Comparison of ENCODE assay signal across 23 cellular contexts in the genomic region with DNA sequence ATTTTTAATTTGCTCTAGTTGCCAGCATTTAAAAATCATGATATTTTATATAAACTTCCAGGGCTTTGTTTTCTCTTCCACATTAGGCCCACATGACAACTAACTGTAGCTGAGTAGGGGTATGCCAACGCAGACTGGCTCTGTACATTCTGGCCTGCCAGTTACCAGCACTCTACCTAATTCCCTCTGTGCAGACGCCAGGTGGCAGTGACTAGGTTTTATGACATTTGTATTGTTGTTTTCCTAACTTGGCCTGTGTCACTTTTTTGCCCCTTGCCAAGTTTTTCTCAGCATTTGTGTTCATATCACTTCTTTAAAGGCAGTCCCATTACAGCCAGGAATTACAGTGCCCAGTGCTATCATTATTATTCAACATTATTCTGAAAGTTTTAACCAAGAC.
DNase-seq lines count a peak whose midpoint lies in the region; ATAC-seq, FAIRE-seq and TF ChIP-seq lines count a peak whose summit lies in the region.
"Had no signal": no experiment of that assay in that cellular context is flagged by ENCODE, and none has a peak within 500 bp of the region (broad histone marks: within the 10 kb centered on the region; RNA-seq: fewer than 3 reads in every experiment).

No MANE protein-coding gene starts in this region.

- no peak for TF ChIP-seq EP300 in GM12878 (IDR thresholded peaks at IDR 0.05; ENCODE audit: borderline replicate concordance in 1 of 2, control insufficient read depth in 1 of 2, low read depth in 2 of 2, low read length in 2 of 2)

- H3K79me2 ChIP-seq in GM12878 (ENCODE audit: control insufficient read depth, insufficient read depth, low read length) = no peaks in the 10 kb centered on the region

- POLR2A ChIA-PET in GM12878 (lab: Charles Lee) = no interaction called here

- H2AFZ ChIP-seq in GM12878 (ENCODE audit: control insufficient read depth, low read depth, low read length) = no peak overlapping the region

- in situ Hi-C loops in GM12878 (cut with MboI) = no loop called here

- no peak for TF ChIP-seq POLR2A in GM12878 (IDR thresholded peaks at IDR 0.05; ENCODE audit: low read depth, low read length)

- RAD21 ChIA-PET in GM12878 (lab: Charles Lee; ENCODE audit: unreplicated experiment) = no interaction called here

- no peak overlapping the region for H3K27ac ChIP-seq in C4-2B
- no peak overlapping the region for H3K27ac ChIP-seq in GM12878 (ENCODE audit: control insufficient read depth, insufficient read depth)
- H3K27ac ChIP-seq: pancreas, SJCRH30, testis had no signal

- no peak overlapping the region for H3K9ac ChIP-seq in GM12878 (ENCODE audit: control insufficient read depth, insufficient read depth, low read length)

- TF ChIP-seq CTCF in C4-2B (conservative IDR thresholded peaks at IDR 0.05) = peak; percentile 33
- TF ChIP-seq CTCF in GM12873 (IDR thresholded peaks at IDR 0.05; ENCODE audit: insufficient read depth, low read depth, low read length, missing control alignments) = peak; percentile 23
- peak in 2 of 3 experiments; percentile 11 to 13; a peak in 1 of 6 replicates for TF ChIP-seq CTCF in GM12878 (IDR thresholded peaks at IDR 0.05 in 2 of 3, conservative IDR thresholded peaks at IDR 0.05 in 1 of 3; ENCODE audit: control insufficient read depth in 2 of 3, extremely low read depth in 1 of 3, insufficient read depth in 1 of 3, low read depth in 3 of 3, low read length in 3 of 3)

- no peaks in the 10 kb centered on the region for H4K20me1 ChIP-seq in GM12878 (ENCODE audit: control insufficient read depth, insufficient read depth)

- intact Hi-C loops in GM12878 (cut with micrococcal nuclease; ENCODE audit: unreplicated experiment) = no loop called here

- H3K4me3 ChIP-seq in GM12878 = no peak overlapping the region
- H3K4me3 ChIP-seq: lung, pancreas, SJCRH30, testis had no signal

- BruUV-seq in GM12878 (replicated peaks; lab: Mats Ljungman, UMichigan) = no TSS peak

- no peaks in the 10 kb centered on the region for H3K36me3 ChIP-seq in GM12878 (ENCODE audit: control insufficient read depth in 2 of 2, insufficient read depth in 2 of 2, low read length in 1 of 2)
- H3K36me3 ChIP-seq: pancreas, SJCRH30 had no signal

- CTCF ChIA-PET in GM12878 (lab: Yijun Ruan, JAX) = no interaction called here

- WGBS in GM12878 (ENCODE audit: insufficient coverage, insufficient replicate concordance, low lambda C conversion rate, missing lambda C conversion rate) = 36% methylated on average over 2 of the region's 2 CpGs

- ATAC-seq in GM12878 (peak; percentile 52; the same call in 2 of the 3 replicates), GM18511 (IDR thresholded peaks at IDR 0.05; ENCODE audit: unreplicated experiment) (no peak), GM19328 (IDR thresholded peaks at IDR 0.05; ENCODE audit: unreplicated experiment) (no peak)
- ATAC-seq: activated CD8-positive, alpha-beta memory T cell treated with anti-CD3 and anti-CD28 coated beads, Interleukin-2, amount 10 ng/mL, durations not matched to agents 7 days and 5 days had no signal

- H3K27me3 ChIP-seq in GM12878 (replicated peaks in 1 of 2; ENCODE audit: control insufficient read depth in 2 of 2, insufficient read depth in 2 of 2, low read length in 1 of 2) = no peaks in the 10 kb centered on the region
- H3K27me3 ChIP-seq: pancreas, SJCRH30, testis had no signal

- no peaks in the 10 kb centered on the region for H3K9me3 ChIP-seq in GM12878 (replicated peaks; ENCODE audit: control insufficient read depth, insufficient read depth, low read length)
- H3K9me3 ChIP-seq: Caco-2, pancreas, SJCRH30, testis had no signal

- no peak overlapping the region for H3K4me2 ChIP-seq in GM12878 (ENCODE audit: control insufficient read depth, insufficient read depth)

- FAIRE-seq in GM12878 (lab: Jason Lieb, UNC) = no peak

- no peak for TF ChIP-seq RAD21 in GM12878 (IDR thresholded peaks at IDR 0.05; ENCODE audit: insufficient read depth, low read depth, low read length)

- H3K4me1 ChIP-seq in GM12878 (ENCODE audit: control insufficient read depth, insufficient read depth, low read length) = no peaks in the 10 kb centered on the region
- H3K4me1 ChIP-seq: Caco-2, pancreas, SJCRH30, testis had no signal

- peak; percentile 52 for DNase-seq in NCI-H1694 (lab: John Stamatoyannopoulos, UW)
- DNase-seq in GM12878 (ENCODE audit: low read depth, low spot score) = no peak
- DNase-seq in cerebellar nuclear complex (lab: John Stamatoyannopoulos, UW) = no peak
- DNase-seq in retina = no peak
- DNase-seq: activated CD4-positive, alpha-beta T cell treated with anti-CD3 and anti-CD28 coated beads for 1 hour; activated CD8-positive, alpha-beta memory T cell treated with anti-CD3 and anti-CD28 coated beads, Interleukin-2, amount 10 ng/mL, durations not matched to agents 7 days and 5 days; Caco-2; central memory CD4-positive, alpha-beta T cell; effector CD4-positive, alpha-beta T cell; GDM1; Kasumi-1; naive B cell; NCI-H2107; SJCRH30; stimulated activated CD4-positive, alpha-beta T cell treated with anti-CD3 and anti-CD28 coated beads, Interleukin-4, amount 100 ng/mL, for 4 hours; stimulated activated CD8-positive, alpha-beta memory T cell treated with anti-CD3 and anti-CD28 coated beads, Interleukin-4, amount 100 ng/mL, for 48 hours; testis had no signal

- SMC1A ChIA-PET in GM12878 (lab: Charles Lee; ENCODE audit: uncharacterized antibody, unreplicated experiment) = no interaction called here

TF ChIP-seq in GM12878, 131 proteins besides CTCF, POLR2A, EP300 and RAD21:
- TF ChIP-seq, protein P1, sequence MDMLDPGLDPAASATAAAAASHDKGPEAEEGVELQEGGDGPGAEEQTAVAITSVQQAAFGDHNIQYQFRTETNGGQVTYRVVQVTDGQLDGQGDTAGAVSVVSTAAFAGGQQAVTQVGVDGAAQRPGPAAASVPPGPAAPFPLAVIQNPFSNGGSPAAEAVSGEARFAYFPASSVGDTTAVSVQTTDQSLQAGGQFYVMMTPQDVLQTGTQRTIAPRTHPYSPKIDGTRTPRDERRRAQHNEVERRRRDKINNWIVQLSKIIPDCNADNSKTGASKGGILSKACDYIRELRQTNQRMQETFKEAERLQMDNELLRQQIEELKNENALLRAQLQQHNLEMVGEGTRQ (IDR thresholded peaks at IDR 0.05; ENCODE audit: borderline replicate concordance, low read depth, low read length) = no peak
- TF ChIP-seq, protein P2, sequence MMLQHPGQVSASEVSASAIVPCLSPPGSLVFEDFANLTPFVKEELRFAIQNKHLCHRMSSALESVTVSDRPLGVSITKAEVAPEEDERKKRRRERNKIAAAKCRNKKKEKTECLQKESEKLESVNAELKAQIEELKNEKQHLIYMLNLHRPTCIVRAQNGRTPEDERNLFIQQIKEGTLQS (IDR thresholded peaks at IDR 0.05; ENCODE audit: borderline replicate concordance, extremely low read depth, low read depth, low read length) = no peak
